23 cellular contexts compared by ENCODE assay signal in genomic region chr1:66412689-66413088, GRCh38.
DNase-seq lines count a peak whose midpoint lies in the region; ATAC-seq and TF ChIP-seq lines count a peak whose summit lies in the region.
"Had no signal": no experiment of that assay in that cellular context is flagged by ENCODE, and none has a peak within 500 bp of the region (broad histone marks: within the 10 kb centered on the region; RNA-seq: fewer than 3 reads in every experiment).

No MANE protein-coding gene starts in this region.

- no peak overlapping the region for H3K4me3 ChIP-seq in fibroblast of pulmonary artery (replicated peaks; ENCODE audit: low read depth, low read length)
- H3K4me3 ChIP-seq: coronary artery, neural progenitor cell, SJCRH30, spleen had no signal

- H3K4me3 Mint-ChIP-seq in stimulated activated naive CD8-positive, alpha-beta T cell treated with anti-CD3 and anti-CD28 coated beads, Interleukin-15, Interleukin-2, amounts not matched to agents 100 ng/mL and 50 ng/mL, for 24 hours, result no peak overlapping the region
- H3K4me3 Mint-ChIP-seq in stimulated activated naive CD8-positive, alpha-beta T cell treated with anti-CD3 and anti-CD28 coated beads, Interleukin-15, amount 100 ng/mL, for 72 hours, result no peak overlapping the region
- no peak overlapping the region for H3K4me3 Mint-ChIP-seq in activated T-helper 17 cell treated with anti-CD3 and anti-CD28 coated beads, Interleukin-2, amount 50 U/mL, for 72 hours
- H3K4me3 Mint-ChIP-seq: activated CD8-positive, alpha-beta T cell treated with anti-CD3 and anti-CD28 coated beads, Interleukin-2, amount 10 ng/mL, durations not matched to agents 7 days and 5 days; activated naive CD4-positive, alpha-beta T cell treated with anti-CD3 and anti-CD28 coated beads, Interleukin-2, amount 50 U/mL, for 24 hours; activated T-cell treated with anti-CD3 and anti-CD28 coated beads, Interleukin-2, amount 50 U/mL, for 4 hours; neural progenitor cell had no signal

- peaks cover 29% of the 10 kb centered on the region for H3K9me3 Mint-ChIP-seq in stimulated activated naive CD8-positive, alpha-beta T cell treated with anti-CD3 and anti-CD28 coated beads, Interleukin-15, Interleukin-2, amounts not matched to agents 100 ng/mL and 50 ng/mL, for 24 hours
- H3K9me3 Mint-ChIP-seq in stimulated activated naive CD8-positive, alpha-beta T cell treated with anti-CD3 and anti-CD28 coated beads, Interleukin-15, amount 100 ng/mL, for 72 hours, result peaks cover 29 to 43% of the 10 kb centered on the region in 2 donors
- H3K9me3 Mint-ChIP-seq in activated T-helper 17 cell treated with anti-CD3 and anti-CD28 coated beads, Interleukin-2, amount 50 U/mL, for 72 hours, result peaks cover 20% of the 10 kb centered on the region

- peaks cover 13% of the 10 kb centered on the region for H3K4me1 Mint-ChIP-seq in stimulated activated naive CD8-positive, alpha-beta T cell treated with anti-CD3 and anti-CD28 coated beads, Interleukin-15, Interleukin-2, amounts not matched to agents 100 ng/mL and 50 ng/mL, for 24 hours (ENCODE audit: low read depth)
- peaks cover 15% of the 10 kb centered on the region for H3K4me1 Mint-ChIP-seq in stimulated activated naive CD8-positive, alpha-beta T cell treated with anti-CD3 and anti-CD28 coated beads, Interleukin-15, amount 100 ng/mL, for 72 hours
- peaks cover 12% of the 10 kb centered on the region for H3K4me1 Mint-ChIP-seq in activated T-helper 17 cell treated with anti-CD3 and anti-CD28 coated beads, Interleukin-2, amount 50 U/mL, for 72 hours
- H3K4me1 Mint-ChIP-seq: neural progenitor cell had no signal

- H3K27me3 Mint-ChIP-seq in stimulated activated naive CD8-positive, alpha-beta T cell treated with anti-CD3 and anti-CD28 coated beads, Interleukin-15, Interleukin-2, amounts not matched to agents 100 ng/mL and 50 ng/mL, for 24 hours, result no peaks in the 10 kb centered on the region
- H3K27me3 Mint-ChIP-seq in stimulated activated naive CD8-positive, alpha-beta T cell treated with anti-CD3 and anti-CD28 coated beads, Interleukin-15, amount 100 ng/mL, for 72 hours, result no peaks in the 10 kb centered on the region
- no peaks in the 10 kb centered on the region for H3K27me3 Mint-ChIP-seq in activated T-helper 17 cell treated with anti-CD3 and anti-CD28 coated beads, Interleukin-2, amount 50 U/mL, for 72 hours
- H3K27me3 Mint-ChIP-seq: activated naive CD4-positive, alpha-beta T cell treated with anti-CD3 and anti-CD28 coated beads, Interleukin-2, amount 50 U/mL, for 24 hours had no signal

- TF ChIP-seq CTCF in fibroblast of pulmonary artery (IDR thresholded peaks at IDR 0.05; ENCODE audit: low read length, missing control alignments), result no peak

- H3K36me3 Mint-ChIP-seq in stimulated activated naive CD8-positive, alpha-beta T cell treated with anti-CD3 and anti-CD28 coated beads, Interleukin-15, Interleukin-2, amounts not matched to agents 100 ng/mL and 50 ng/mL, for 24 hours (ENCODE audit: low read depth), result peaks cover 5% of the 10 kb centered on the region
- H3K36me3 Mint-ChIP-seq in activated T-helper 17 cell treated with anti-CD3 and anti-CD28 coated beads, Interleukin-2, amount 50 U/mL, for 72 hours (ENCODE audit: low read depth), result no peaks in the 10 kb centered on the region
- H3K36me3 Mint-ChIP-seq: activated naive CD4-positive, alpha-beta T cell treated with anti-CD3 and anti-CD28 coated beads, Interleukin-2, amount 50 U/mL, for 24 hours; neural progenitor cell had no signal

- DNase-seq in stimulated activated naive CD8-positive, alpha-beta T cell treated with anti-CD3 and anti-CD28 coated beads, Interleukin-15, amount 100 ng/mL, for 72 hours, result no peak
- DNase-seq in SW480 (ENCODE audit: low spot score), result peak; percentile 6
- peak; percentile 59 for DNase-seq in fibroblast of pulmonary artery (ENCODE audit: low read depth)
- DNase-seq in NCI-H2081 (lab: John Stamatoyannopoulos, UW), result no peak
- DNase-seq: activated CD4-positive, CD25-positive, alpha-beta regulatory T cell; activated CD8-positive, alpha-beta T cell treated with anti-CD3 and anti-CD28 coated beads, Interleukin-2, amount 10 ng/mL, durations not matched to agents 7 days and 5 days; activated T-cell treated with anti-CD3 and anti-CD28 coated beads, Interleukin-2, amount 50 U/mL, for 4 hours; brain microvascular endothelial cell; DMS153; left cardiac atrium; NCI-H1105 treated with DMSO at 0.1 percent for 48 hours; NCI-H2171 treated with DMSO at 0.1 percent for 48 hours; NCI-H774; SJCRH30; spleen; substantia nigra had no signal

- peak overlapping the region; percentile 20 for H3K27ac Mint-ChIP-seq in stimulated activated naive CD8-positive, alpha-beta T cell treated with anti-CD3 and anti-CD28 coated beads, Interleukin-15, Interleukin-2, amounts not matched to agents 100 ng/mL and 50 ng/mL, for 24 hours
- H3K27ac Mint-ChIP-seq in stimulated activated naive CD8-positive, alpha-beta T cell treated with anti-CD3 and anti-CD28 coated beads, Interleukin-15, amount 100 ng/mL, for 72 hours, result no peak overlapping the region
- no peak overlapping the region for H3K27ac Mint-ChIP-seq in activated T-helper 17 cell treated with anti-CD3 and anti-CD28 coated beads, Interleukin-2, amount 50 U/mL, for 72 hours
- H3K27ac Mint-ChIP-seq: activated CD8-positive, alpha-beta T cell treated with anti-CD3 and anti-CD28 coated beads, Interleukin-2, amount 10 ng/mL, durations not matched to agents 7 days and 5 days; activated naive CD4-positive, alpha-beta T cell treated with anti-CD3 and anti-CD28 coated beads, Interleukin-2, amount 50 U/mL, for 24 hours; neural progenitor cell had no signal

- ATAC-seq in stimulated activated naive CD8-positive, alpha-beta T cell treated with anti-CD3 and anti-CD28 coated beads, Interleukin-15, amount 100 ng/mL, for 72 hours, result no peak
- no peak for ATAC-seq in HG03469 (IDR thresholded peaks at IDR 0.05; ENCODE audit: unreplicated experiment)
- no peak for ATAC-seq in activated T-helper 17 cell treated with anti-CD3 and anti-CD28 coated beads, Interleukin-2, amount 50 U/mL, for 72 hours (replicated peaks)
- ATAC-seq in HG03378 (IDR thresholded peaks at IDR 0.05; ENCODE audit: unreplicated experiment), result no peak
- ATAC-seq: activated CD8-positive, alpha-beta T cell treated with anti-CD3 and anti-CD28 coated beads, Interleukin-2, amount 10 ng/mL, durations not matched to agents 7 days and 5 days; activated T-cell treated with anti-CD3 and anti-CD28 coated beads, Interleukin-2, amount 50 U/mL, for 4 hours; left cardiac atrium had no signal

Comparison
In these comparisons a context has a peak if more than half of its experiments do, and no peak if none do; other contexts are left out.
1. DNase-seq: peak in SW480 (single experiment) and fibroblast of pulmonary artery (single experiment); none in stimulated activated naive CD8-positive, alpha-beta T cell treated with anti-CD3 and anti-CD28 coated beads, Interleukin-15, amount 100 ng/mL, for 72 hours (0 of 2) and NCI-H2081 (0 of 2).